ENCODE assay signal across 29 cellular contexts in the genomic region with DNA sequence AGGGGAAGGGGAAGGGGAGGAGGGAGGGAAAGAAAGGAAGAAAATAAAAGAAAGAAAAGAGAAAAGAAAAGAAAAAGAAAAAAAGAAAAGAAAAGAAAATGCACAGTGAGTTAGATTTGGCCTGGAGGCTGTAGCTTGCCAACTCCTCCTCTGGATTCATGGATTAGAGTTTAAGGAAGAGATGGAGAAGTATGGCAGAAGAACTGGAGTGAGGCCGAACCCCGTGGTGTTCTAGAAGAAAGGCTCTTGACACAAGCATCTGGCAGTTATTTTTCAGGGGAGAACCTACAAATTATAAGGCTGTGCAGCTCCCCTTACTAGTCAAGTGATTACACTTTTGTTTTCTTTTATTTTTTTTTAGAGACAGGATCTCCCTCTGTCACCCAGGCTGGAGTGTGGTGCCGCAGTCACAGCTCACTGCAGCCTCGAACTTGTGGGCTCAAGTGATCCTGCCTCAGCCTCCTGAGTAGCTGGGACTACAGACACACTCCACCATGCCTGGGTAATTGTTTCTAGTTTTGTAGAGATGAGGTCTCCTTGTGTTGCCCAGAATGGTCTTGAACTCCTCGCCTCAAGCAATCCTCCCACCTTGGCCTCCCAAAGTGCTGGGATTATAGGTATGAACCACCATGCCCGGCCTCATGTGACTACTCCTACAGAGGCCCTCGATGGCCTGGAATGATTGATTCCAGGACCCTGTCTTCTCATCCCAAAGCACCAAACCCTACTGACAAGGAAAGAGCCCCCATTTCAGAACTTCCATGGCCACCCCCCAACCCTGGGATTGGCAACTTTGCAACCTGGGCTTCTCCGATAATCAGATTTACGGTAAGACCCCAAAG. TPM values are rescaled to one million over a fixed set of nuclear protein-coding genes. Genes with fewer than 3 reads are reported as not detected.
DNase-seq lines count a peak whose midpoint lies in the region; ATAC-seq, FAIRE-seq and TF ChIP-seq lines count a peak whose summit lies in the region.
"Had no signal": no experiment of that assay in that cellular context is flagged by ENCODE, and none has a peak within 500 bp of the region (broad histone marks: within the 10 kb centered on the region; RNA-seq: fewer than 3 reads in every experiment).

No MANE protein-coding gene starts in this region.

- H3K36me3 ChIP-seq in HepG2 (replicated peaks in 1 of 2; ENCODE audit: control insufficient read depth in 1 of 2, insufficient read depth in 2 of 2, low read length in 2 of 2) (no peaks in the 10 kb centered on the region), right lobe of liver (no peaks in the 10 kb centered on the region), spleen (no peaks in the 10 kb centered on the region)
- H3K36me3 ChIP-seq: BE2C, SJSA1 had no signal

- no peak overlapping the region for H3K4me3 ChIP-seq in HepG2 (replicated peaks in 1 of 3; ENCODE audit: insufficient read depth in 1 of 3, low read depth in 2 of 3, low read length in 3 of 3)
- H3K4me3 ChIP-seq in right lobe of liver, result no peak overlapping the region
- H3K4me3 ChIP-seq in spleen, result no peak overlapping the region
- H3K4me3 ChIP-seq: GM23248, SJSA1 had no signal

- H3K9me3 ChIP-seq in HepG2 (ENCODE audit: low read length) (no peaks in the 10 kb centered on the region), right lobe of liver (no peaks in the 10 kb centered on the region), spleen (no peaks in the 10 kb centered on the region)
- H3K9me3 ChIP-seq: BE2C, SJSA1 had no signal

- no peak for FAIRE-seq in HepG2 (lab: Jason Lieb, UNC)
- FAIRE-seq: GM18507 had no signal

- in situ Hi-C loops in HepG2 (cut with HindIII; ENCODE audit: extremely low pct_ligation_motif_present, low pct_unique_long_range_greater_than_20kb), result loop anchor here (10.0 kb wide), 1 partner anchor 161 kb away; no protein-coding TSS in a partner anchor

- CTCF ChIA-PET in HepG2 (lab: Yijun Ruan, JAX; ENCODE audit: low intra/inter-chr PET ratio, low total read pairs), result no interaction called here

- TF ChIP-seq RAD21 in HepG2 (CRISPR knock-in tag; IDR thresholded peaks at IDR 0.05), result no peak

- no peak overlapping the region for H3K4me2 ChIP-seq in HepG2 (ENCODE audit: low read depth, low read length)

- POLR2A ChIA-PET in HepG2 (lab: Yijun Ruan, JAX), result no interaction called here

- no peaks in the 10 kb centered on the region for H3K9me3 Mint-ChIP-seq in progenitor cell of endocrine pancreas (ENCODE audit: low read depth)
- H3K9me3 Mint-ChIP-seq: CD4-positive, CD25-positive, alpha-beta regulatory T cell; H9 had no signal

- no peak overlapping the region for H3K9ac ChIP-seq in HepG2 (ENCODE audit: insufficient read depth, low read depth, low read length)
- H3K9ac ChIP-seq: GM23248 had no signal

- peaks cover 3% of the 10 kb centered on the region for H3K4me1 Mint-ChIP-seq in progenitor cell of endocrine pancreas (ENCODE audit: low read depth)

- H3K79me2 ChIP-seq in HepG2 (ENCODE audit: insufficient read depth, low read length), result no peaks in the 10 kb centered on the region

- H3K4me1 ChIP-seq in HepG2 (ENCODE audit: insufficient read depth, low read length) (peaks cover 13% of the 10 kb centered on the region), right lobe of liver (peaks cover 0 to 7% (median 0%) of the 10 kb centered on the region in 4 donors), spleen (peaks cover 3 to 9% (median 5%) of the 10 kb centered on the region in 6 donors)
- H3K4me1 ChIP-seq: BE2C had no signal

- TF ChIP-seq CTCF in HepG2 (CRISPR knock-in tag; IDR thresholded peaks at IDR 0.05) (no peak), right lobe of liver (IDR thresholded peaks at IDR 0.05) (no peak), spleen (IDR thresholded peaks at IDR 0.05 in 8 of 11, conservative IDR thresholded peaks at IDR 0.05 in 3 of 11) (no peak), progenitor cell of endocrine pancreas (IDR thresholded peaks at IDR 0.05; ENCODE audit: unreplicated experiment) (no peak)

- no TSS peak for BruUV-seq in HepG2 (replicated peaks; lab: Mats Ljungman, UMichigan)

- WGBS in HepG2 (ENCODE audit: low lambda C conversion rate), result 60% methylated on average over 9 of the region's 9 CpGs
- WGBS in right lobe of liver (ENCODE audit: insufficient coverage, low coverage, low lambda C conversion rate, missing lambda C conversion rate), result 86% methylated on average over 5 of the region's 9 CpGs
- 86 to 96% (median 94%) methylated on average over 9 of the region's 9 CpGs for WGBS in spleen, 5 donors

- intact Hi-C loops in HepG2 (cut with micrococcal nuclease; ENCODE audit: unreplicated experiment) (no loop called here), right lobe of liver (cut with DNase I) (no loop called here), spleen (cut with DNase I; ENCODE audit: low total_unique reads) (no loop called here)

- no peak overlapping the region for H3K27ac Mint-ChIP-seq in progenitor cell of endocrine pancreas
- H3K27ac Mint-ChIP-seq: CD4-positive, CD25-positive, alpha-beta regulatory T cell; H9 had no signal

- no peak overlapping the region for H2AFZ ChIP-seq in HepG2 (ENCODE audit: low read length)

- no peak for TF ChIP-seq EP300 in HepG2 (IDR thresholded peaks at IDR 0.05; ENCODE audit: low read depth in 2 of 2, low read length in 2 of 2)
- no peak for TF ChIP-seq EP300 in HepG2 (CRISPR knock-in tag; IDR thresholded peaks at IDR 0.05; ENCODE audit: borderline replicate concordance)

- peaks cover 2% of the 10 kb centered on the region for H3K27me3 Mint-ChIP-seq in progenitor cell of endocrine pancreas

- H3K27ac ChIP-seq in HepG2 (ENCODE audit: extremely low read length, insufficient read depth, low read length) (no peak overlapping the region), right lobe of liver (no peak overlapping the region), spleen (no peak overlapping the region)
- H3K27ac ChIP-seq: GM23248, HL-60, SJSA1 had no signal

- H3K36me3 Mint-ChIP-seq in progenitor cell of endocrine pancreas (ENCODE audit: insufficient read depth), result peaks cover 3% of the 10 kb centered on the region
- H3K36me3 Mint-ChIP-seq: CD4-positive, CD25-positive, alpha-beta regulatory T cell had no signal

- ATAC-seq in HepG2 (no peak), right lobe of liver (no peak), GM21737 (IDR thresholded peaks at IDR 0.05; ENCODE audit: unreplicated experiment) (no peak)
- ATAC-seq: PC-3, Right ventricle myocardium inferior had no signal

- H3K27me3 ChIP-seq in HepG2 (ENCODE audit: control insufficient read depth in 1 of 2, insufficient read depth in 2 of 2, low read length in 2 of 2) (peaks cover 0 to 8% of the 10 kb centered on the region in 2 experiments; a peak in 1 of 5 replicates), right lobe of liver (no peaks in the 10 kb centered on the region), spleen (replicated peaks in 1 of 7) (no peaks in the 10 kb centered on the region)
- H3K27me3 ChIP-seq: BE2C, SJSA1 had no signal

- no peaks in the 10 kb centered on the region for H4K20me1 ChIP-seq in HepG2 (ENCODE audit: insufficient read depth, low read length)

- no peak overlapping the region for H3K4me3 Mint-ChIP-seq in progenitor cell of endocrine pancreas (ENCODE audit: low read depth)
- H3K4me3 Mint-ChIP-seq: CD4-positive, CD25-positive, alpha-beta regulatory T cell; H9 had no signal

- DNase-seq in HepG2 (ENCODE audit: low spot score) (no peak), right lobe of liver (no peak), epidermal melanocyte (ENCODE audit: insufficient read length, low spot score) (peak; percentile 4), spleen (peak; percentile 23), progenitor cell of endocrine pancreas (ENCODE audit: low spot score, unreplicated experiment) (no peak), SIG-M5 treated with dmso at 0.1 percent for 504 hours (lab: John Stamatoyannopoulos, UW; ENCODE audit: unreplicated experiment) (no peak), H4 (ENCODE audit: low spot score) (no peak)
- DNase-seq: 8988T; ACHN; BE2C; CD4-positive, CD25-positive, alpha-beta regulatory T cell; DMS153; GM23248; H9; Karpas-422; NCI-H1092 treated with DMSO at 0.1 percent for 48 hours; NCI-H1436; NCI-H187; NCI-H2081 treated with DMSO at 0.1 percent for 48 hours; NCI-H2171; NCI-H446; NCI-H524 treated with DMSO at 0.1 percent for 48 hours; NCI-H774; PC-3 had no signal

- TF ChIP-seq POLR2A in HepG2 (IDR thresholded peaks at IDR 0.05; ENCODE audit: insufficient read depth in 1 of 2, low read depth in 2 of 2, low read length in 2 of 2), result no peak
- TF ChIP-seq POLR2A in right lobe of liver (IDR thresholded peaks at IDR 0.05), result no peak
- no peak for TF ChIP-seq POLR2A in spleen (IDR thresholded peaks at IDR 0.05)

RNA-seq across cellular contexts. Expression of gene ZNF74, which starts 19.5 kb away (rescaled TPM):
- total RNA-seq in HepG2 (2016; rRNA removed; fragmentation: Illumina TruSeq; extraction: Trizol) (7.4 and 9.1 TPM in 2 replicates), right lobe of liver (1 to 10 TPM; 3.2 to 6.6 (median 3.4) TPM), spleen (10 to 100 TPM in 2 of 7 donors, 1 to 10 TPM in 5; 6.2 to 11.7 (median 7.7) TPM), progenitor cell of endocrine pancreas (48.8 and 52.1 TPM in 2 replicates)
- 2.3 and 2.6 TPM in 2 replicates for total RNA-seq in HepG2 (2016; cell fraction: cytosol; rRNA removed; fragmentation: Illumina TruSeq; extraction: Trizol; ENCODE audit: low read depth)
- 7.5 and 8.7 TPM in 2 replicates for total RNA-seq in HepG2 (2016; cell fraction: insoluble cytoplasmic fraction; rRNA removed; fragmentation: Illumina TruSeq; extraction: Trizol)
- 6.5 and 7.6 TPM in 2 replicates for total RNA-seq in HepG2 (2016; cell fraction: membrane; rRNA removed; fragmentation: Illumina TruSeq; extraction: Trizol)
- 5.6 and 6.4 TPM in 2 replicates for total RNA-seq in HepG2 (2016; cell fraction: nucleus; rRNA removed; fragmentation: Illumina TruSeq; extraction: Trizol)
- polyA plus RNA-seq in HepG2 (2011; rRNA removed) (6.3 and 8.0 TPM in 2 replicates), spleen (1 to 10 TPM; 3.4 to 5.6 (median 3.5) TPM)
- polyA plus RNA-seq in HepG2 (2011; cell fraction: cytosol; rRNA removed), result 6.8 and 8.8 TPM in 2 replicates
- 11.9 and 12.4 TPM in 2 replicates for polyA plus RNA-seq in HepG2 (2011; cell fraction: nucleus; rRNA removed)
- 4.3 and 6.4 TPM in 2 replicates for polyA plus RNA-seq in HepG2 (2012)
- polyA plus RNA-seq in HepG2 (2016; cell fraction: cytosol; fragmentation: Illumina TruSeq; extraction: Trizol; ENCODE audit: low read depth), result 0.99 and 1.6 TPM in 2 replicates
- 7.3 and 8.1 TPM in 2 replicates for polyA plus RNA-seq in HepG2 (2016; cell fraction: insoluble cytoplasmic fraction; fragmentation: Illumina TruSeq; extraction: Trizol; ENCODE audit: low read depth)
- 3.6 and 4.5 TPM in 2 replicates for polyA plus RNA-seq in HepG2 (2016; cell fraction: membrane; fragmentation: Illumina TruSeq; extraction: Trizol; ENCODE audit: low read depth)
- 13.8 and 14.4 TPM in 2 replicates for polyA plus RNA-seq in HepG2 (2016; cell fraction: nucleus; fragmentation: Illumina TruSeq; extraction: Trizol; ENCODE audit: insufficient read depth, low read depth)
- polyA minus RNA-seq in HepG2 (2011; rRNA and poly(A)+ RNA removed; ENCODE audit: low replicate concordance), result 6.5 and 20.0 TPM in 2 replicates
- polyA minus RNA-seq in HepG2 (2011; cell fraction: cytosol; rRNA and poly(A)+ RNA removed), result 7.4 and 8.5 TPM in 2 replicates
- polyA minus RNA-seq in HepG2 (2011; cell fraction: nucleus; rRNA and poly(A)+ RNA removed), result 3.9 and 4.2 TPM in 2 replicates
- 6.1 and 19.5 TPM in 2 replicates for total RNA-seq in H4 (2014; rRNA removed; shearing (Covaris generic))

RNA-seq across cellular contexts. Expression of gene SCARF2, which starts 24.2 kb away (rescaled TPM):
- total RNA-seq in HepG2 (2016; rRNA removed; fragmentation: Illumina TruSeq; extraction: Trizol) (1.4 and 3.3 TPM in 2 replicates), right lobe of liver (1 to 10 TPM; 1.1 to 3.4 (median 1.8) TPM), spleen (10 to 100 TPM in 5 of 7 donors, 1 to 10 TPM in 2; 7.1 to 18.0 (median 10.6) TPM), progenitor cell of endocrine pancreas (14.4 and 14.6 TPM in 2 replicates)
- total RNA-seq in HepG2 (2016; cell fraction: cytosol; rRNA removed; fragmentation: Illumina TruSeq; extraction: Trizol; ENCODE audit: low read depth), result 0.91 and 1.2 TPM in 2 replicates
- total RNA-seq in HepG2 (2016; cell fraction: insoluble cytoplasmic fraction; rRNA removed; fragmentation: Illumina TruSeq; extraction: Trizol), result 1.2 and 3.8 TPM in 2 replicates
- total RNA-seq in HepG2 (2016; cell fraction: membrane; rRNA removed; fragmentation: Illumina TruSeq; extraction: Trizol), result 3.2 and 3.6 TPM in 2 replicates
- 3.9 and 5.7 TPM in 2 replicates for total RNA-seq in HepG2 (2016; cell fraction: nucleus; rRNA removed; fragmentation: Illumina TruSeq; extraction: Trizol)
- polyA plus RNA-seq in HepG2 (2011; rRNA removed) (6.2 and 6.9 TPM in 2 replicates), spleen (1 to 10 TPM; 1.1 to 3.0 (median 1.2) TPM)
- 3.9 and 8.3 TPM in 2 replicates for polyA plus RNA-seq in HepG2 (2011; cell fraction: cytosol; rRNA removed)
- polyA plus RNA-seq in HepG2 (2011; cell fraction: nucleus; rRNA removed), result 27.6 and 34.9 TPM in 2 replicates
- polyA plus RNA-seq in HepG2 (2012), result 3.1 and 5.3 TPM in 2 replicates
- polyA plus RNA-seq in HepG2 (2016; cell fraction: cytosol; fragmentation: Illumina TruSeq; extraction: Trizol; ENCODE audit: low read depth), result 1.2 and 1.4 TPM in 2 replicates
- 1.7 and 2.6 TPM in 2 replicates for polyA plus RNA-seq in HepG2 (2016; cell fraction: insoluble cytoplasmic fraction; fragmentation: Illumina TruSeq; extraction: Trizol; ENCODE audit: low read depth)
- polyA plus RNA-seq in HepG2 (2016; cell fraction: membrane; fragmentation: Illumina TruSeq; extraction: Trizol; ENCODE audit: low read depth), result 2.8 and 3.9 TPM in 2 replicates
- 11.7 and 16.2 TPM in 2 replicates for polyA plus RNA-seq in HepG2 (2016; cell fraction: nucleus; fragmentation: Illumina TruSeq; extraction: Trizol; ENCODE audit: insufficient read depth, low read depth)
- polyA minus RNA-seq in HepG2 (2011; rRNA and poly(A)+ RNA removed; ENCODE audit: low replicate concordance), result 0.14 and 12.4 TPM in 2 replicates
- polyA minus RNA-seq in HepG2 (2011; cell fraction: cytosol; rRNA and poly(A)+ RNA removed), result 6.0 and 7.1 TPM in 2 replicates
- 3.1 and 4.7 TPM in 2 replicates for polyA minus RNA-seq in HepG2 (2011; cell fraction: nucleus; rRNA and poly(A)+ RNA removed)
- 7.7 TPM in 2 replicates for total RNA-seq in H4 (2014; rRNA removed; shearing (Covaris generic))

Comparison
In these comparisons a context has a peak if more than half of its experiments do, and no peak if none do; other contexts are left out.
1. DNase-seq: peak in epidermal melanocyte (single experiment) and spleen (single experiment); none in HepG2 (single experiment), right lobe of liver (0 of 3), progenitor cell of endocrine pancreas (single experiment), SIG-M5 treated with dmso at 0.1 percent for 504 hours (single experiment) and H4 (single experiment).